ENCODE assay signal across 9 cellular contexts in genomic region chr17:40321502-40322416, GRCh38. TPM values are rescaled to one million over a fixed set of nuclear protein-coding genes. Genes with fewer than 3 reads are reported as not detected.
DNase-seq lines count a peak whose midpoint lies in the region; ATAC-seq and TF ChIP-seq lines count a peak whose summit lies in the region.
"Had no signal": no experiment of that assay in that cellular context is flagged by ENCODE, and none has a peak within 500 bp of the region (broad histone marks: within the 10 kb centered on the region; RNA-seq: fewer than 3 reads in every experiment).

No MANE protein-coding gene starts in this region.

- H3K27me3 ChIP-seq in Karpas-422 (ENCODE audit: low read length) (no peaks in the 10 kb centered on the region), muscle layer of duodenum (ENCODE audit: low read depth, low read length) (no peaks in the 10 kb centered on the region)
- H3K27me3 ChIP-seq: cardiac muscle cell had no signal

- H3K4me2 ChIP-seq in Karpas-422 (ENCODE audit: low read depth, low read length, poor library complexity, severe bottlenecking): peak overlapping the region; percentile 83

- no peak overlapping the region for H2AFZ ChIP-seq in Karpas-422 (ENCODE audit: low read length)

- TF ChIP-seq CTCF in AG10803 (conservative IDR thresholded peaks at IDR 0.05; ENCODE audit: low read length) (no peak), GM13977 (IDR thresholded peaks at IDR 0.05; ENCODE audit: extremely low read depth, insufficient read depth, missing control alignments) (no peak)

- no peaks in the 10 kb centered on the region for H3K9me2 ChIP-seq in Karpas-422 (replicated peaks; ENCODE audit: insufficient read depth, low read length)

- in situ Hi-C loops in GM13977 (cut with MboI; ENCODE audit: low pct_unique_long_range_greater_than_20kb, low sequenced_read_pairs, unreplicated experiment): no loop called here

- peaks cover 62% of the 10 kb centered on the region for H3K79me2 ChIP-seq in Karpas-422 (ENCODE audit: low read length)

- H3K4me3 ChIP-seq in AG10803 (ENCODE audit: low read length) (peak overlapping the region; percentile 93), Karpas-422 (ENCODE audit: low read length) (peak overlapping the region; percentile 70), muscle layer of duodenum (ENCODE audit: low read depth in 1 of 2, low read length in 2 of 2) (peak overlapping the region; percentile 89 to 94)
- H3K4me3 ChIP-seq: cardiac muscle cell had no signal

- peaks cover 28% of the 10 kb centered on the region; the same call in 1 of the 2 replicates for H4K20me1 ChIP-seq in Karpas-422 (ENCODE audit: insufficient read depth, low read depth, low read length)

- peaks cover 96% of the 10 kb centered on the region for H3K4me1 ChIP-seq in Karpas-422 (ENCODE audit: low read length)
- peaks cover 47 to 81% of the 10 kb centered on the region in 2 donors for H3K4me1 ChIP-seq in muscle layer of duodenum (ENCODE audit: control insufficient read depth in 1 of 2, insufficient read depth in 2 of 2, low read length in 2 of 2)

- no peaks in the 10 kb centered on the region for H3K36me3 ChIP-seq in Karpas-422 (ENCODE audit: insufficient read depth, low read length)
- peaks cover 0 to 12% of the 10 kb centered on the region in 2 donors for H3K36me3 ChIP-seq in muscle layer of duodenum (ENCODE audit: control insufficient read depth in 1 of 2, insufficient read depth in 2 of 2, low read length in 2 of 2)
- H3K36me3 ChIP-seq: cardiac muscle cell had no signal

- H3K9ac ChIP-seq in Karpas-422 (ENCODE audit: low read length): peak overlapping the region; percentile 74

- H3K27ac ChIP-seq in Karpas-422 (ENCODE audit: low read length): peak overlapping the region; percentile 97
- peak overlapping the region; percentile 13 for H3K27ac ChIP-seq in caudate nucleus (ENCODE audit: low read depth, low read length)
- peak overlapping the region; percentile 92 for H3K27ac ChIP-seq in muscle layer of duodenum (ENCODE audit: low read length)
- H3K27ac ChIP-seq: cardiac muscle cell had no signal

- no peaks in the 10 kb centered on the region for H3K9me3 ChIP-seq in Karpas-422 (ENCODE audit: low read length)
- H3K9me3 ChIP-seq in muscle layer of duodenum (ENCODE audit: control insufficient read depth in 1 of 2, low read length in 2 of 2): no peaks in the 10 kb centered on the region

- ATAC-seq in HG02642 (IDR thresholded peaks at IDR 0.05; ENCODE audit: poor library complexity, unreplicated experiment): no peak

- DNase-seq in AG10803 (ENCODE audit: low read depth) (no peak), Karpas-422 (no peak), caudate nucleus (lab: John Stamatoyannopoulos, UW) (peak in 2 of 61 donors; percentile 38 to 77), retina (no peak), GM13977 (ENCODE audit: low spot score) (no peak), NCI-H1092 (lab: John Stamatoyannopoulos, UW) (no peak)

RNA-seq across cellular contexts. Expression of gene RARA, which starts 12.8 kb away (rescaled TPM):
- total RNA-seq in Karpas-422 (2014; rRNA removed; shearing (Covaris generic); ENCODE audit: low replicate concordance): 21.8 and 22.3 TPM in 2 replicates

RNA-seq across cellular contexts. Expression of gene CDC6, which starts 34.1 kb away (rescaled TPM):
- total RNA-seq in Karpas-422 (2014; rRNA removed; shearing (Covaris generic); ENCODE audit: low replicate concordance): 14.6 and 16.4 TPM in 2 replicates

RNA-seq across cellular contexts. Expression of gene GJD3, which starts 42.8 kb away (rescaled TPM):
- total RNA-seq in Karpas-422 (2014; rRNA removed; shearing (Covaris generic); ENCODE audit: low replicate concordance): not detected in 2 replicates

Comparison
In these comparisons a context has a peak if more than half of its experiments do, and no peak if none do; other contexts are left out.
1. H3K27ac ChIP-seq: peak in every context shown above with its lines; median percentile 97 in Karpas-422; 92 in muscle layer of duodenum; 13 in caudate nucleus.